Comparison of ENCODE assay signal across 15 cellular contexts in the genomic region with DNA sequence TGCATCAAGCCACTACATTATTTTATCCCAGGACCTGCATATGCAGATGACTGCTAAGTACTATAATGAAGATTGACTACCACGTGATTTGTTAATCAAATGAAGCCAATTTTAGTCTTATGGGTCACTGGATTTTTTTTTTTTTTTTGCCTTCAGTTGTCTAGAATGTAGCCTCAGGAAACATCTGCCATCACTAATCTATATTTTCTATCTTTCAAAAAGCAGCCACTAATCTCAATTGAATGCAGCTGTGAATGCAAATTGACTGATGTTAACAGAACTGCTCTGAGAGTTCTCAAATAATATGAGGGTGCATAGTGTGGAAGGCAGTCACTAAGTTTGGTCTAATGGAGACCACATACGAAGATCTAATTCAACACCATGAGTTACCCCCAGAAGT.
A peak's percentile ranks its signal among the peaks of the same experiment; 100 is the strongest.
DNase-seq lines count a peak whose midpoint lies in the region; ATAC-seq and TF ChIP-seq lines count a peak whose summit lies in the region.
"Had no signal": no experiment of that assay in that cellular context is flagged by ENCODE, and none has a peak within 500 bp of the region (broad histone marks: within the 10 kb centered on the region; RNA-seq: fewer than 3 reads in every experiment).

No MANE protein-coding gene starts in this region.

- no peak overlapping the region for H2AK5ac ChIP-seq in trophoblast cell (ENCODE audit: low read length)

- no peak overlapping the region for H3K4me2 ChIP-seq in trophoblast cell (ENCODE audit: low read length)

- H3K23ac ChIP-seq in trophoblast cell (ENCODE audit: low read length), result no peak overlapping the region

- H3K27me3 ChIP-seq in trophoblast cell (ENCODE audit: insufficient read depth, low read length) (no peaks in the 10 kb centered on the region), gastroesophageal sphincter (no peaks in the 10 kb centered on the region)

- TF ChIP-seq EP300 in gastroesophageal sphincter (IDR thresholded peaks at IDR 0.05), result no peak

- H2BK5ac ChIP-seq in trophoblast cell (ENCODE audit: low read depth, low read length, poor library complexity), result no peak overlapping the region

- H3K4me3 ChIP-seq in trophoblast cell (ENCODE audit: low read depth, low read length) (no peak overlapping the region), gastroesophageal sphincter (no peak overlapping the region)
- H3K4me3 ChIP-seq: K562 had no signal

- H3K27ac ChIP-seq in trophoblast cell (ENCODE audit: low read depth, low read length) (no peak overlapping the region), gastroesophageal sphincter (no peak overlapping the region)

- no peak overlapping the region for H2BK120ac ChIP-seq in trophoblast cell (ENCODE audit: insufficient read depth, low read length, poor library complexity)

- no peak for TF ChIP-seq POLR2A in gastroesophageal sphincter (IDR thresholded peaks at IDR 0.05)

- TF ChIP-seq CTCF in gastroesophageal sphincter (IDR thresholded peaks at IDR 0.05), result no peak

- no peak overlapping the region for H4K8ac ChIP-seq in trophoblast cell (ENCODE audit: low read depth, low read length)

- no peak overlapping the region for H4K91ac ChIP-seq in trophoblast cell (ENCODE audit: low read depth, low read length)

- H3K4me1 ChIP-seq in trophoblast cell (ENCODE audit: control insufficient read depth in 1 of 2, insufficient read depth in 2 of 2, low read length in 2 of 2) (peaks cover 0 to 2% of the 10 kb centered on the region in 2 experiments), gastroesophageal sphincter (no peaks in the 10 kb centered on the region)

- no peak overlapping the region for H2AFZ ChIP-seq in trophoblast cell (ENCODE audit: insufficient read depth, low read length, poor library complexity)

- H3K36me3 ChIP-seq in trophoblast cell (ENCODE audit: control insufficient read depth in 1 of 2, insufficient read depth in 2 of 2, low read length in 2 of 2), result no peaks in the 10 kb centered on the region
- no peaks in the 10 kb centered on the region for H3K36me3 ChIP-seq in gastroesophageal sphincter

- no peak overlapping the region for H3K4ac ChIP-seq in trophoblast cell (ENCODE audit: low read depth, low read length)

- ATAC-seq in GM18861 (IDR thresholded peaks at IDR 0.05; ENCODE audit: unreplicated experiment) (peak; percentile 47), HG02588 (IDR thresholded peaks at IDR 0.05; ENCODE audit: unreplicated experiment) (peak; percentile 55), gastroesophageal sphincter (no peak)
- ATAC-seq: K562, T-helper 17 cell had no signal

- H3K79me2 ChIP-seq in trophoblast cell (ENCODE audit: control insufficient read depth, insufficient read depth, low read length, poor library complexity), result no peaks in the 10 kb centered on the region

- no peak overlapping the region for H3K18ac ChIP-seq in trophoblast cell (ENCODE audit: low read length)

- H3K14ac ChIP-seq in trophoblast cell (ENCODE audit: low read length), result no peak overlapping the region

- H3K9me3 ChIP-seq in trophoblast cell (ENCODE audit: insufficient read depth, low read depth, low read length), result no peaks in the 10 kb centered on the region
- H3K9me3 ChIP-seq in gastroesophageal sphincter, result no peaks in the 10 kb centered on the region

- H4K12ac ChIP-seq in trophoblast cell (ENCODE audit: low read depth, low read length), result no peak overlapping the region

- H3K9ac ChIP-seq in trophoblast cell (ENCODE audit: low read length), result no peak overlapping the region

- no CpG with 5 or more reads among the region's 2 CpGs for WGBS in trophoblast cell (ENCODE audit: extremely low coverage, insufficient coverage, insufficient read length)
- 75 to 89% methylated on average over 2 of the region's 2 CpGs for WGBS in gastroesophageal sphincter (ENCODE audit: low coverage in 1 of 2), 2 donors

- peak; percentile 74 to 81 for DNase-seq in NCI-H526 (lab: John Stamatoyannopoulos, UW)
- DNase-seq in trophoblast cell, result peak; percentile 12 to 87
- DNase-seq in OCI-M2 (lab: John Stamatoyannopoulos, UW; ENCODE audit: unreplicated experiment), result no peak
- DNase-seq in mesenteric fat pad (ENCODE audit: low spot score), result no peak
- DNase-seq: ACHN; CD8-positive, alpha-beta memory T cell; GF-D8; H7; NCI-H2227 treated with DMSO at 0.1 percent for 48 hours; NCI-H748 treated with DMSO at 0.1 percent for 48 hours; T-helper 17 cell had no signal

- no peak overlapping the region for H2BK12ac ChIP-seq in trophoblast cell (ENCODE audit: low read length)

- peaks cover 2% of the 10 kb centered on the region for H3K79me1 ChIP-seq in trophoblast cell (ENCODE audit: low read length)

Comparison
In these comparisons a context has a peak if more than half of its experiments do, and no peak if none do; other contexts are left out.
1. DNase-seq: peak in NCI-H526 (2 of 2) and trophoblast cell (2 of 2); none in OCI-M2 (single experiment) and mesenteric fat pad (single experiment).